8 cellular contexts compared by ENCODE assay signal in the genomic region with DNA sequence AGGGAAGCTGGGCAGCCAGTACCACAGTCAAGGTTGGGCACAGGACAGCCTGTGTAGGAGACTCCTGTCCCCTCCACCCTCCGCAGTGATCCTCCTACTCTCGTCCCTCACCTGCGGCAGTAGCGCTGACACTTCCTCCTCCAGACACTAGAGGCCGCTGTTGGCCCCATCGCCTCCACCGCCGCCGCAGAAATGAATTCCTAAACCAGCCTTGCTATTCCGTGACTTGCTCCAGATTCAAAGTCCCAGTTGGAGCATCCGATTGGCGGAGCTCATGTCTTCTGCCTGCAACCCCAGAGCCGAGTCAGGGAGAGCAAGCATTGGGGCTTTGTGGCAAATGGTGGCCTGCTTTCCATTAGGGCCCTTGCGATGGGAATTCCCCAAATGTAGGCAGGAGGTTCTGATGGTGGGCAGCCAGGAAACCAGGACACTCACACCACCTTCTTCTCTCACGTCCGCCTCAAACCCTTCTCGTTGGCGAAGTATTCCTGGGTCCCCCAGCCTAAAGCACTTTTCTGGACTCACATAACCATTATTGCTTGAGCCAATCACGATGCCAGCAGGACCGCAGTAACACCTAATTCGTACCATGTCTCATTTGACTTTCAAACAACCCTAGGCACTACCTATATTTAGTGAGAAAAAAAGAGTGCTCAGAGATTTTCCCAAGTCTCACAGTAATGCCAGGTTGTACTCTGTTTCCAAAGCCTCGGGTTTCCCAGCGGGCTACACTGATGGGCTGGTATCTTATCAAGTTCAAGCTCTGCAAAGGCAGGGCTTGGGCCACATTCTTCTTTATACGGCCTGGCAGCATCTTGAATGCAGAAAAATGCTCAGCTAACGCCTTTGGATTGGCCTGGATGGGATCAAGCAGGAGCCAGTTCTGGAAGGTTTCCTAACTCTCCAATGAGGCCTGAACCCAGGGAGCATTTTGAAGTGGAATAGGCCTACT. TPM values are rescaled to one million over a fixed set of nuclear protein-coding genes. Genes with fewer than 3 reads are reported as not detected.
A peak's percentile ranks its signal among the peaks of the same experiment; 100 is the strongest.
DNase-seq lines count a peak whose midpoint lies in the region; ATAC-seq and TF ChIP-seq lines count a peak whose summit lies in the region.

No MANE protein-coding gene starts in this region.

- no peaks in the 10 kb centered on the region for H3K27me3 ChIP-seq in effector memory CD4-positive, alpha-beta T cell (replicated peaks; ENCODE audit: control insufficient read depth, insufficient read depth, low read length, poor library complexity, severe bottlenecking)

- intact Hi-C loops in activated CD8-positive, alpha-beta T cell treated with anti-CD3 and anti-CD28 coated beads for 36 hours (cut with micrococcal nuclease) = loop anchor here (2.0 kb wide), 2 partner anchors 17 to 23 kb away; no protein-coding TSS in a partner anchor

- no peaks in the 10 kb centered on the region for H3K27me3 Mint-ChIP-seq in activated CD8-positive, alpha-beta T cell treated with anti-CD3 and anti-CD28 coated beads for 36 hours
- no peaks in the 10 kb centered on the region for H3K27me3 Mint-ChIP-seq in memory B cell

- no peaks in the 10 kb centered on the region for H3K9me3 ChIP-seq in effector memory CD4-positive, alpha-beta T cell (ENCODE audit: control insufficient read depth, low read length)

- CTCF ChIA-PET in activated CD8-positive, alpha-beta T cell treated with anti-CD3 and anti-CD28 coated beads for 36 hours (lab: Charles Lee) = interaction anchor here (0.7 to 15.5 kb wide), 26 partner anchors 9 to 121 kb away, joined by 3 to 336 read pairs (median 5); a partner anchor contains a TSS

- H3K4me1 ChIP-seq in effector memory CD4-positive, alpha-beta T cell (ENCODE audit: control insufficient read depth, insufficient read depth, low read length, poor library complexity, severe bottlenecking) = peaks cover 21% of the 10 kb centered on the region

- peaks cover 27% of the 10 kb centered on the region for H3K36me3 Mint-ChIP-seq in activated CD8-positive, alpha-beta T cell treated with anti-CD3 and anti-CD28 coated beads for 36 hours (ENCODE audit: low read depth)
- H3K36me3 Mint-ChIP-seq in memory B cell = peaks cover 9% of the 10 kb centered on the region

- peak; percentile 74 for DNase-seq in GM12865 (ENCODE audit: low read depth)
- peak; percentile 73 for DNase-seq in NCI-H526 treated with DMSO at 0.1 percent for 48 hours (lab: John Stamatoyannopoulos, UW)
- peak; percentile 80 for DNase-seq in activated CD8-positive, alpha-beta T cell treated with anti-CD3 and anti-CD28 coated beads for 36 hours
- peak; percentile 56 to 63 (median 60) for DNase-seq in effector memory CD4-positive, alpha-beta T cell
- peak; percentile 81 to 88 for DNase-seq in memory B cell (ENCODE audit: low spot score in 2 of 2)
- DNase-seq in stimulated activated CD8-positive, alpha-beta memory T cell treated with anti-CD3 and anti-CD28 coated beads, Interleukin-15, amount 100 ng/mL, for 1 hour (ENCODE audit: low read depth) = peak; percentile 54

- POLR2A ChIA-PET in activated CD8-positive, alpha-beta T cell treated with anti-CD3 and anti-CD28 coated beads for 36 hours (lab: Charles Lee) = interaction anchor here (0.7 to 5.9 kb wide), 13 partner anchors 16 to 72 kb away, joined by 3 to 63 read pairs (median 3); a partner anchor contains a TSS

- peaks cover 44% of the 10 kb centered on the region for H3K4me1 Mint-ChIP-seq in activated CD8-positive, alpha-beta T cell treated with anti-CD3 and anti-CD28 coated beads for 36 hours (ENCODE audit: low read depth)
- peaks cover 34% of the 10 kb centered on the region for H3K4me1 Mint-ChIP-seq in memory B cell

- H3K36me3 ChIP-seq in effector memory CD4-positive, alpha-beta T cell (ENCODE audit: control insufficient read depth, insufficient read depth, low read length) = peaks cover 26% of the 10 kb centered on the region

- no peaks in the 10 kb centered on the region for H3K9me3 Mint-ChIP-seq in activated CD8-positive, alpha-beta T cell treated with anti-CD3 and anti-CD28 coated beads for 36 hours
- H3K9me3 Mint-ChIP-seq in memory B cell = no peaks in the 10 kb centered on the region

- H3K4me3 Mint-ChIP-seq in activated CD8-positive, alpha-beta T cell treated with anti-CD3 and anti-CD28 coated beads for 36 hours = peak overlapping the region; percentile 80
- H3K4me3 Mint-ChIP-seq in memory B cell = peak overlapping the region; percentile 94

- peak overlapping the region; percentile 47 for H3K4me3 ChIP-seq in GM12865 (ENCODE audit: low read depth, low read length)
- H3K4me3 ChIP-seq in effector memory CD4-positive, alpha-beta T cell (ENCODE audit: insufficient read depth, low read depth, low read length, poor library complexity, severe bottlenecking) = peak overlapping the region; percentile 61

- peak overlapping the region; percentile 95 for H3K27ac Mint-ChIP-seq in activated CD8-positive, alpha-beta T cell treated with anti-CD3 and anti-CD28 coated beads for 36 hours
- H3K27ac Mint-ChIP-seq in memory B cell = peak overlapping the region; percentile 97

- peak overlapping the region; percentile 98 for H3K27ac ChIP-seq in effector memory CD4-positive, alpha-beta T cell (ENCODE audit: insufficient read depth, low read length, poor library complexity, severe bottlenecking)

- TF ChIP-seq CTCF in GM12865 (IDR thresholded peaks at IDR 0.05; ENCODE audit: insufficient read depth, low read depth, low read length, missing control alignments) = peak; percentile 97
- peak; percentile 100 for TF ChIP-seq CTCF in activated CD8-positive, alpha-beta T cell treated with anti-CD3 and anti-CD28 coated beads for 36 hours (IDR thresholded peaks at IDR 0.05)

- ATAC-seq in HG03432 (IDR thresholded peaks at IDR 0.05; ENCODE audit: unreplicated experiment) (peak; percentile 26), memory B cell (ENCODE audit: low read depth) (peak; percentile 6), GM21447 (IDR thresholded peaks at IDR 0.05; ENCODE audit: unreplicated experiment) (no peak)
- peak; percentile 11 for ATAC-seq in activated CD8-positive, alpha-beta T cell treated with anti-CD3 and anti-CD28 coated beads for 36 hours

RNA-seq across cellular contexts. Expression of a gene that starts 1.2 kb away (rescaled TPM):
- 10 to 100 TPM; 61.8 to 63.3 TPM for total RNA-seq in activated CD8-positive, alpha-beta T cell treated with anti-CD3 and anti-CD28 coated beads for 36 hours

RNA-seq across cellular contexts. Expression of a gene that starts 24.3 kb away (rescaled TPM):
- total RNA-seq in activated CD8-positive, alpha-beta T cell treated with anti-CD3 and anti-CD28 coated beads for 36 hours = 100 to 1,000 TPM; 226 TPM

RNA-seq across cellular contexts. Expression of a gene that starts 24.9 kb away (rescaled TPM):
- not detected for total RNA-seq in activated CD8-positive, alpha-beta T cell treated with anti-CD3 and anti-CD28 coated beads for 36 hours

RNA-seq across cellular contexts. Expression of a gene that starts 31.2 kb away (rescaled TPM):
- 1 to 10 TPM in 1 of 2 experiments, under 1 TPM in 1; 0.92 to 1.1 TPM for total RNA-seq in activated CD8-positive, alpha-beta T cell treated with anti-CD3 and anti-CD28 coated beads for 36 hours

RNA-seq across cellular contexts. Expression of a gene that starts 32.7 kb away (rescaled TPM):
- 10 to 100 TPM; 34.4 to 35.4 TPM for total RNA-seq in activated CD8-positive, alpha-beta T cell treated with anti-CD3 and anti-CD28 coated beads for 36 hours
